In the genomic region with DNA sequence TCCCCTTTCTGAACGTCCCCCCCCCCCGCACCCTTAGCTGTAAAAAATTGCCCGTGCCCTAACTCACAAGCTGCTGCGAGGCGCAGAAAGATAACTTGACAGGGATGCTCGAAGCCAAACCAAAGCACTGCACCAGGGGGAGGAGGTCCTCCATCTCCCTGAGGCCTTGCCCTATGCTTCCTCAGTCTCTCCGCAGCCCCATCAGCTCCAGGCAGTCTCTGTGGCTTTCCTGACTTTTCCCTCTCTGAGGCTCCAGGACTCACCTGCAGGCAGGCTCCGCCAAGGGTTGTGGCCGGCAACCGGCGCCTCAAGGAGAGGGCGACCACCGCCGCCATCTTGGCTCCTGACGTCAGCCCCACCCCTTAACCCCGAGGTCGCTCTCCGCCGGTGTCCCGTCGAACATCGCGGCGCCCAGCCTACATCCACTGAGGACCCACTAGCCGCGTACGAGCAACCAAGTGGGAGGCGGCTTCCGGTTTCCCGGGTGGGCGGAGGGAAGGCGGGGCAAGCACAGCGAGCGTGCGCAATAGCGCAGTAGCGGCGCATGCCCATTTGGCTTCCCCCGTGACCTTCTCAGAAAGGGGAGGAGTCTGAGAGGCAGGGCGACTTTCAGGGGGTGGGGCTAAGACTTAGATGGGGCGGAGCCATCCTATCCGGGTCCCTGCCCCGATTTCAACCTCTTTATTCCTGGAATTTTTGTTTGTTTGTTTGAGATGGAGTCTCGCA, we compare ENCODE assay signal across 1 cellular context.
TF ChIP-seq lines count a peak whose summit lies in the region.

Gene SDHB (minus strand): TSS at position 348 of the 726 bp plus-strand sequence. CDS start 13 bp downstream, at position 335.

TF ChIP-seq in K562, 482 proteins besides CTCF, POLR2A, EP300 and RAD21 (continued from another document):
- TF ChIP-seq CGGBP1 (CRISPR knock-in tag; IDR thresholded peaks at IDR 0.05) (0 out of 2 replicates have a peak, but pooled peaks have one; percentile 75), ZNF197 (CRISPR knock-in tag; IDR thresholded peaks at IDR 0.05; ENCODE audit: low read depth) (no peak), GTF2F1 (IDR thresholded peaks at IDR 0.05; ENCODE audit: low read depth, low read length) (no peak), HDAC2 (IDR thresholded peaks at IDR 0.05) (no peak), ZNF507 (tag; conservative IDR thresholded peaks at IDR 0.05) (no peak), PBX2 (CRISPR knock-in tag; IDR thresholded peaks at IDR 0.05; ENCODE audit: low read depth) (no peak), PBX2 (tag; conservative IDR thresholded peaks at IDR 0.05; ENCODE audit: low read depth) (no peak), RFX7 (CRISPR knock-in tag; IDR thresholded peaks at IDR 0.05) (no peak), HOXB6 (CRISPR knock-in tag; IDR thresholded peaks at IDR 0.05; ENCODE audit: borderline replicate concordance) (no peak), HSF4 (CRISPR knock-in tag; IDR thresholded peaks at IDR 0.05; ENCODE audit: borderline replicate concordance) (no peak), CHAMP1 (IDR thresholded peaks at IDR 0.05) (no peak), RBFOX2 (IDR thresholded peaks at IDR 0.05; ENCODE audit: low read depth, low read length) (peak; percentile 94), PCBP2 (IDR thresholded peaks at IDR 0.05; ENCODE audit: low read depth, low read length, poor library complexity, severe bottlenecking) (no peak), ZNF140 (CRISPR knock-in tag; IDR thresholded peaks at IDR 0.05) (no peak), MYNN (IDR thresholded peaks at IDR 0.05) (no peak), MYNN (CRISPR knock-in tag; IDR thresholded peaks at IDR 0.05) (no peak), SREBF1 (IDR thresholded peaks at IDR 0.05; ENCODE audit: borderline replicate concordance, low read depth, low read length) (no peak), ADNP (tag; IDR thresholded peaks at IDR 0.05) (no peak), U2AF2 (optimal IDR thresholded peaks at IDR 0.05; ENCODE audit: low read depth, low read length) (no peak), SNRNP70 (optimal IDR thresholded peaks at IDR 0.05; ENCODE audit: low read depth, low read length) (no peak), ZNF583 (CRISPR knock-in tag; IDR thresholded peaks at IDR 0.05) (no peak), SP2 (IDR thresholded peaks at IDR 0.05; ENCODE audit: extremely low read depth, low read depth, low read length, poor library complexity, severe bottlenecking) (peak; percentile 66), ZNF224 (CRISPR knock-in tag; IDR thresholded peaks at IDR 0.05) (no peak), ZNF24 (IDR thresholded peaks at IDR 0.05) (no peak), CREBBP (IDR thresholded peaks at IDR 0.05; ENCODE audit: low read depth, low read length) (no peak), ESRRA (IDR thresholded peaks at IDR 0.05; ENCODE audit: borderline replicate concordance, low read depth) (peak; percentile 88), RBM17 (IDR thresholded peaks at IDR 0.05; ENCODE audit: borderline replicate concordance, low read depth, low read length) (no peak), CBX5 (IDR thresholded peaks at IDR 0.05; ENCODE audit: borderline replicate concordance, low read depth) (no peak), TBP (optimal IDR thresholded peaks at IDR 0.05; ENCODE audit: low read depth, low read length) (peak; percentile 89), ZFP30 (CRISPR knock-in tag; IDR thresholded peaks at IDR 0.05; ENCODE audit: borderline replicate concordance) (no peak), SMAD2 (IDR thresholded peaks at IDR 0.05; ENCODE audit: low read depth, low read length) (no peak), SNIP1 (IDR thresholded peaks at IDR 0.05; ENCODE audit: low read depth) (peak; percentile 80; the same call in 1 of the 2 replicates), TCF7L2 (IDR thresholded peaks at IDR 0.05; ENCODE audit: low read depth, low read length) (no peak), PTRF (tag; IDR thresholded peaks at IDR 0.05) (no peak), ZNF79 (CRISPR knock-in tag; IDR thresholded peaks at IDR 0.05; ENCODE audit: low read depth) (no peak), NR1H2 (CRISPR knock-in tag; IDR thresholded peaks at IDR 0.05) (no peak), ZBTB2 (IDR thresholded peaks at IDR 0.05) (peak; percentile 90), FOS (IDR thresholded peaks at IDR 0.05; ENCODE audit: extremely low read depth, insufficient read length) (no peak)
- TF ChIP-seq, protein P1, sequence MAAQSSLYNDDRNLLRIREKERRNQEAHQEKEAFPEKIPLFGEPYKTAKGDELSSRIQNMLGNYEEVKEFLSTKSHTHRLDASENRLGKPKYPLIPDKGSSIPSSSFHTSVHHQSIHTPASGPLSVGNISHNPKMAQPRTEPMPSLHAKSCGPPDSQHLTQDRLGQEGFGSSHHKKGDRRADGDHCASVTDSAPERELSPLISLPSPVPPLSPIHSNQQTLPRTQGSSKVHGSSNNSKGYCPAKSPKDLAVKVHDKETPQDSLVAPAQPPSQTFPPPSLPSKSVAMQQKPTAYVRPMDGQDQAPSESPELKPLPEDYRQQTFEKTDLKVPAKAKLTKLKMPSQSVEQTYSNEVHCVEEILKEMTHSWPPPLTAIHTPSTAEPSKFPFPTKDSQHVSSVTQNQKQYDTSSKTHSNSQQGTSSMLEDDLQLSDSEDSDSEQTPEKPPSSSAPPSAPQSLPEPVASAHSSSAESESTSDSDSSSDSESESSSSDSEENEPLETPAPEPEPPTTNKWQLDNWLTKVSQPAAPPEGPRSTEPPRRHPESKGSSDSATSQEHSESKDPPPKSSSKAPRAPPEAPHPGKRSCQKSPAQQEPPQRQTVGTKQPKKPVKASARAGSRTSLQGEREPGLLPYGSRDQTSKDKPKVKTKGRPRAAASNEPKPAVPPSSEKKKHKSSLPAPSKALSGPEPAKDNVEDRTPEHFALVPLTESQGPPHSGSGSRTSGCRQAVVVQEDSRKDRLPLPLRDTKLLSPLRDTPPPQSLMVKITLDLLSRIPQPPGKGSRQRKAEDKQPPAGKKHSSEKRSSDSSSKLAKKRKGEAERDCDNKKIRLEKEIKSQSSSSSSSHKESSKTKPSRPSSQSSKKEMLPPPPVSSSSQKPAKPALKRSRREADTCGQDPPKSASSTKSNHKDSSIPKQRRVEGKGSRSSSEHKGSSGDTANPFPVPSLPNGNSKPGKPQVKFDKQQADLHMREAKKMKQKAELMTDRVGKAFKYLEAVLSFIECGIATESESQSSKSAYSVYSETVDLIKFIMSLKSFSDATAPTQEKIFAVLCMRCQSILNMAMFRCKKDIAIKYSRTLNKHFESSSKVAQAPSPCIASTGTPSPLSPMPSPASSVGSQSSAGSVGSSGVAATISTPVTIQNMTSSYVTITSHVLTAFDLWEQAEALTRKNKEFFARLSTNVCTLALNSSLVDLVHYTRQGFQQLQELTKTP (IDR thresholded peaks at IDR 0.05; ENCODE audit: low read depth in 1 of 2, partially characterized antibody in 2 of 2), result no peak
- TF ChIP-seq, protein P2, sequence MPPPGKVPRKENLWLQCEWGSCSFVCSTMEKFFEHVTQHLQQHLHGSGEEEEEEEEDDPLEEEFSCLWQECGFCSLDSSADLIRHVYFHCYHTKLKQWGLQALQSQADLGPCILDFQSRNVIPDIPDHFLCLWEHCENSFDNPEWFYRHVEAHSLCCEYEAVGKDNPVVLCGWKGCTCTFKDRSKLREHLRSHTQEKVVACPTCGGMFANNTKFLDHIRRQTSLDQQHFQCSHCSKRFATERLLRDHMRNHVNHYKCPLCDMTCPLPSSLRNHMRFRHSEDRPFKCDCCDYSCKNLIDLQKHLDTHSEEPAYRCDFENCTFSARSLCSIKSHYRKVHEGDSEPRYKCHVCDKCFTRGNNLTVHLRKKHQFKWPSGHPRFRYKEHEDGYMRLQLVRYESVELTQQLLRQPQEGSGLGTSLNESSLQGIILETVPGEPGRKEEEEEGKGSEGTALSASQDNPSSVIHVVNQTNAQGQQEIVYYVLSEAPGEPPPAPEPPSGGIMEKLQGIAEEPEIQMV (tag; conservative IDR thresholded peaks at IDR 0.05; ENCODE audit: low read depth), result no peak
- TF ChIP-seq, protein P3, sequence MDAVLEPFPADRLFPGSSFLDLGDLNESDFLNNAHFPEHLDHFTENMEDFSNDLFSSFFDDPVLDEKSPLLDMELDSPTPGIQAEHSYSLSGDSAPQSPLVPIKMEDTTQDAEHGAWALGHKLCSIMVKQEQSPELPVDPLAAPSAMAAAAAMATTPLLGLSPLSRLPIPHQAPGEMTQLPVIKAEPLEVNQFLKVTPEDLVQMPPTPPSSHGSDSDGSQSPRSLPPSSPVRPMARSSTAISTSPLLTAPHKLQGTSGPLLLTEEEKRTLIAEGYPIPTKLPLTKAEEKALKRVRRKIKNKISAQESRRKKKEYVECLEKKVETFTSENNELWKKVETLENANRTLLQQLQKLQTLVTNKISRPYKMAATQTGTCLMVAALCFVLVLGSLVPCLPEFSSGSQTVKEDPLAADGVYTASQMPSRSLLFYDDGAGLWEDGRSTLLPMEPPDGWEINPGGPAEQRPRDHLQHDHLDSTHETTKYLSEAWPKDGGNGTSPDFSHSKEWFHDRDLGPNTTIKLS (IDR thresholded peaks at IDR 0.05; ENCODE audit: borderline replicate concordance, low read depth), result peak; percentile 66; the same call in 1 of the 2 replicates
- TF ChIP-seq, protein P4, sequence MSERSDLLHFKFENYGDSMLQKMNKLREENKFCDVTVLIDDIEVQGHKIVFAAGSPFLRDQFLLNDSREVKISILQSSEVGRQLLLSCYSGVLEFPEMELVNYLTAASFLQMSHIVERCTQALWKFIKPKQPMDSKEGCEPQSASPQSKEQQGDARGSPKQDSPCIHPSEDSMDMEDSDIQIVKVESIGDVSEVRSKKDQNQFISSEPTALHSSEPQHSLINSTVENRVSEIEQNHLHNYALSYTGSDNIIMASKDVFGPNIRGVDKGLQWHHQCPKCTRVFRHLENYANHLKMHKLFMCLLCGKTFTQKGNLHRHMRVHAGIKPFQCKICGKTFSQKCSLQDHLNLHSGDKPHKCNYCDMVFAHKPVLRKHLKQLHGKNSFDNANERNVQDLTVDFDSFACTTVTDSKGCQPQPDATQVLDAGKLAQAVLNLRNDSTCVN (CRISPR knock-in tag; IDR thresholded peaks at IDR 0.05), result no peak
- TF ChIP-seq, protein P5, sequence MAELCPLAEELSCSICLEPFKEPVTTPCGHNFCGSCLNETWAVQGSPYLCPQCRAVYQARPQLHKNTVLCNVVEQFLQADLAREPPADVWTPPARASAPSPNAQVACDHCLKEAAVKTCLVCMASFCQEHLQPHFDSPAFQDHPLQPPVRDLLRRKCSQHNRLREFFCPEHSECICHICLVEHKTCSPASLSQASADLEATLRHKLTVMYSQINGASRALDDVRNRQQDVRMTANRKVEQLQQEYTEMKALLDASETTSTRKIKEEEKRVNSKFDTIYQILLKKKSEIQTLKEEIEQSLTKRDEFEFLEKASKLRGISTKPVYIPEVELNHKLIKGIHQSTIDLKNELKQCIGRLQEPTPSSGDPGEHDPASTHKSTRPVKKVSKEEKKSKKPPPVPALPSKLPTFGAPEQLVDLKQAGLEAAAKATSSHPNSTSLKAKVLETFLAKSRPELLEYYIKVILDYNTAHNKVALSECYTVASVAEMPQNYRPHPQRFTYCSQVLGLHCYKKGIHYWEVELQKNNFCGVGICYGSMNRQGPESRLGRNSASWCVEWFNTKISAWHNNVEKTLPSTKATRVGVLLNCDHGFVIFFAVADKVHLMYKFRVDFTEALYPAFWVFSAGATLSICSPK (IDR thresholded peaks at IDR 0.05; ENCODE audit: borderline replicate concordance), result no peak
TF ChIP-seq in K562: peak in this region for 114.
